8 cellular contexts compared by ENCODE assay signal in genomic region chr7:75878312-75878768, GRCh38. TPM values are rescaled to one million over a fixed set of nuclear protein-coding genes. Genes with fewer than 3 reads are reported as not detected.
DNase-seq lines count a peak whose midpoint lies in the region; ATAC-seq and TF ChIP-seq lines count a peak whose summit lies in the region.

No MANE protein-coding gene starts in this region.

- WGBS in smooth muscle cell (ENCODE audit: low lambda C conversion rate) = 37% methylated on average over 10 of the region's 10 CpGs

- peak overlapping the region; percentile 92 for H3K4me3 ChIP-seq in smooth muscle cell

- peak overlapping the region; percentile 94 for H2AFZ ChIP-seq in smooth muscle cell (ENCODE audit: low read depth)

- H3K4me3 Mint-ChIP-seq in T-helper 17 cell (peak overlapping the region; percentile 99), glutamatergic neuron (ENCODE audit: unreplicated experiment) (peak overlapping the region; percentile 99)

- peaks cover 25% of the 10 kb centered on the region for H3K4me1 Mint-ChIP-seq in T-helper 17 cell
- H3K4me1 Mint-ChIP-seq in glutamatergic neuron (ENCODE audit: low read depth, unreplicated experiment) = peaks cover 6% of the 10 kb centered on the region

- no peak for DNase-seq in T-helper 17 cell
- no peak for DNase-seq in glutamatergic neuron
- DNase-seq in smooth muscle cell (lab: John Stamatoyannopoulos, UW; ENCODE audit: unreplicated experiment) = no peak
- no peak for DNase-seq in NCI-H69 (lab: John Stamatoyannopoulos, UW)
- DNase-seq in DMS114 treated with DMSO at 0.1 percent for 48 hours (lab: John Stamatoyannopoulos, UW; ENCODE audit: unreplicated experiment) = no peak
- DNase-seq in activated CD8-positive, alpha-beta memory T cell treated with anti-CD3 and anti-CD28 coated beads, Interleukin-2, amount 50 U/mL, for 4 hours = no peak

- peaks cover 22% of the 10 kb centered on the region for H3K4me1 ChIP-seq in smooth muscle cell (ENCODE audit: low read depth)

- TF ChIP-seq CTCF in glutamatergic neuron (IDR thresholded peaks at IDR 0.05; ENCODE audit: partially characterized antibody, unreplicated experiment) = no peak
- TF ChIP-seq CTCF in smooth muscle cell (IDR thresholded peaks at IDR 0.05; ENCODE audit: borderline replicate concordance, insufficient read depth, poor library complexity, severe bottlenecking) = no peak

- H3K27ac ChIP-seq in smooth muscle cell (ENCODE audit: low read depth) = peak overlapping the region; percentile 10

- peaks cover 6% of the 10 kb centered on the region for H4K20me1 ChIP-seq in smooth muscle cell (ENCODE audit: low read depth)

- H3K79me2 ChIP-seq in smooth muscle cell (ENCODE audit: low read depth) = peaks cover 21% of the 10 kb centered on the region

- H3F3A ChIP-seq in smooth muscle cell (ENCODE audit: low read depth) = no peaks in the 10 kb centered on the region

- no peaks in the 10 kb centered on the region for H3K9me3 ChIP-seq in T-helper 17 cell (ENCODE audit: control insufficient read depth, low read length, poor library complexity, severe bottlenecking)
- H3K9me3 ChIP-seq in smooth muscle cell (replicated peaks; ENCODE audit: low read depth) = no peaks in the 10 kb centered on the region

- no peak overlapping the region for H3K9ac ChIP-seq in smooth muscle cell (ENCODE audit: low read depth)

- H3K36me3 Mint-ChIP-seq in T-helper 17 cell (ENCODE audit: low read depth) (peaks cover 10% of the 10 kb centered on the region), glutamatergic neuron (ENCODE audit: unreplicated experiment) (no peaks in the 10 kb centered on the region)

- H3K4me2 ChIP-seq in smooth muscle cell = peak overlapping the region; percentile 96

- H3K36me3 ChIP-seq in smooth muscle cell (ENCODE audit: low read depth) = no peaks in the 10 kb centered on the region

- H3K27ac Mint-ChIP-seq in T-helper 17 cell (peak overlapping the region; percentile 98), glutamatergic neuron (ENCODE audit: unreplicated experiment) (peak overlapping the region; percentile 56)

- H3K9me3 Mint-ChIP-seq in glutamatergic neuron (ENCODE audit: unreplicated experiment) = peaks cover 3% of the 10 kb centered on the region

- ATAC-seq in GM18867 (IDR thresholded peaks at IDR 0.05; ENCODE audit: unreplicated experiment) = peak; percentile 30
- ATAC-seq in HG02852 (IDR thresholded peaks at IDR 0.05; ENCODE audit: unreplicated experiment) = peak; percentile 34
- ATAC-seq in T-helper 17 cell = no peak

- H3K27me3 ChIP-seq in smooth muscle cell (ENCODE audit: low read depth) = no peaks in the 10 kb centered on the region

- H3K27me3 Mint-ChIP-seq in T-helper 17 cell = no peaks in the 10 kb centered on the region
- peaks cover 9% of the 10 kb centered on the region for H3K27me3 Mint-ChIP-seq in glutamatergic neuron (ENCODE audit: unreplicated experiment)

RNA-seq across cellular contexts. Expression of gene RHBDD2, which starts 0.5 kb away (rescaled TPM):
- 100 to 1,000 TPM; 136 to 140 TPM for total RNA-seq in T-helper 17 cell
- 85.6 TPM for total RNA-seq in glutamatergic neuron (ENCODE audit: unreplicated experiment)
- 36.6 and 43.9 TPM in 2 replicates for total RNA-seq in smooth muscle cell
- polyA plus RNA-seq in smooth muscle cell = 97.6 and 105 TPM in 2 replicates

RNA-seq across cellular contexts. Expression of gene POR, which starts 36.6 kb away (rescaled TPM):
- total RNA-seq in T-helper 17 cell (10 to 100 TPM; 48.7 to 51.0 TPM), glutamatergic neuron (ENCODE audit: unreplicated experiment) (119 TPM), smooth muscle cell (28.3 and 46.7 TPM in 2 replicates)
- polyA plus RNA-seq in smooth muscle cell = 52.7 and 63.4 TPM in 2 replicates
